23 cellular contexts compared by ENCODE assay signal in the genomic region with DNA sequence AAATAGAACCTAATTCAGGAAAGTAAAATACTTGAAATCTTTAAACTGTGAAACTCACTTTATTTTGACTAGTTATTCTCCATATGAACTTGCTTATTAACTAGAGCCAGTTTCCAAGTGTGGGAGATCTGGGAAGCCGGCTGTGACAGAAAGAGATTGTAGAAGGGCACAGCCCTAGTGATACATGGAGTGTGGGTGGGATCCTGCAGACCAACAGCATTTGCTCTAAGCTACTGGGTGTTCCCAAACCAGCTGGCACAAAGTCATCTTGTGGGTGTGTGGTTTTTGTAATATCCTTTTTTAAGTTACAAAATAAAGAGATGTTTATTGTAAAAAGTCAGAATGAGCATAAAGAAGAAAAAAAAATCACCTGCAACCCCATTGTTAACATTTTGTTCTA. TPM values are rescaled to one million over a fixed set of nuclear protein-coding genes. Genes with fewer than 3 reads are reported as not detected.
DNase-seq lines count a peak whose midpoint lies in the region; ATAC-seq, FAIRE-seq and TF ChIP-seq lines count a peak whose summit lies in the region.
"Had no signal": no experiment of that assay in that cellular context is flagged by ENCODE, and none has a peak within 500 bp of the region (broad histone marks: within the 10 kb centered on the region; RNA-seq: fewer than 3 reads in every experiment).

No MANE protein-coding gene starts in this region.

- no peak for FAIRE-seq in K562 (lab: Jason Lieb, UNC)
- FAIRE-seq: TTC549 had no signal

- WGBS in K562 (ENCODE audit: insufficient coverage, low coverage, missing lambda C conversion rate), result 17% methylated on average over 1 of the region's 1 CpG

- intact Hi-C loops in A673 (cut with micrococcal nuclease; ENCODE audit: unreplicated experiment), result no loop called here
- intact Hi-C loops in K562 (cut with micrococcal nuclease), result no loop called here
- intact Hi-C loops in left lung (cut with DNase I), result no loop called here

- H3K4me2 ChIP-seq in K562 (ENCODE audit: insufficient read depth, low read length) (no peak overlapping the region), Karpas-422 (ENCODE audit: low read depth, low read length, poor library complexity, severe bottlenecking) (no peak overlapping the region)

- ATAC-seq in K562, result no peak
- no peak for ATAC-seq in left lung
- ATAC-seq: HCT116; natural killer cell treated with Interleukin-12 subunit alpha and Interleukin-12 subunit beta and Interleukin-15 and Interleukin-18, amount 100 ng/mL, for 72 hours had no signal

- H4K20me1 ChIP-seq in K562 (replicated peaks; ENCODE audit: control insufficient read depth, insufficient read depth, low read length) (no peaks in the 10 kb centered on the region), Karpas-422 (ENCODE audit: insufficient read depth, low read depth, low read length) (no peaks in the 10 kb centered on the region)

- TF ChIP-seq POLR2A in K562 (conservative IDR thresholded peaks at IDR 0.05), result no peak

- BruUV-seq in A673 (replicated peaks; lab: Mats Ljungman, UMichigan), result no TSS peak
- BruUV-seq in K562 (replicated peaks; lab: Mats Ljungman, UMichigan), result no TSS peak

- H3K4me1 ChIP-seq in A673 (ENCODE audit: insufficient read depth, low read length, poor library complexity, severe bottlenecking), result peaks cover 10% of the 10 kb centered on the region
- peaks cover 0 to 13% of the 10 kb centered on the region in 2 experiments; a peak in 2 of 5 replicates for H3K4me1 ChIP-seq in K562 (replicated peaks in 1 of 2; ENCODE audit: control insufficient read depth in 2 of 2, insufficient read depth in 2 of 2, low read length in 2 of 2)
- peaks cover 12% of the 10 kb centered on the region for H3K4me1 ChIP-seq in Karpas-422 (ENCODE audit: low read length)
- peaks cover 0 to 15% of the 10 kb centered on the region in 2 donors for H3K4me1 ChIP-seq in left lung
- H3K4me1 ChIP-seq: parathyroid adenoma had no signal

- POLR2A ChIA-PET in A673 (lab: Charles Lee; ENCODE audit: low non-redundant PET) (no interaction called here), K562 (lab: Yijun Ruan, JAX) (interaction anchor here (0.6 kb wide), 1 partner anchor 42 kb away, joined by 4 read pairs; a partner anchor contains a TSS)

- H3K27me3 ChIP-seq in A673 (replicated peaks; ENCODE audit: insufficient read depth, low read depth, low read length, poor library complexity), result no peaks in the 10 kb centered on the region
- no peaks in the 10 kb centered on the region for H3K27me3 ChIP-seq in K562 (ENCODE audit: control insufficient read depth in 2 of 2, insufficient read depth in 2 of 2, low read length in 2 of 2)
- H3K27me3 ChIP-seq in Karpas-422 (ENCODE audit: low read length), result no peaks in the 10 kb centered on the region
- H3K27me3 ChIP-seq in left lung, result peaks cover 0 to 5% of the 10 kb centered on the region in 2 donors
- H3K27me3 ChIP-seq: sigmoid colon, suprapubic skin had no signal

- H2AFZ ChIP-seq in K562 (ENCODE audit: low read depth, low read length) (peak overlapping the region; percentile 8; the same call in 1 of the 2 replicates), Karpas-422 (ENCODE audit: low read length) (no peak overlapping the region)
- H2AFZ ChIP-seq: parathyroid adenoma had no signal

- H3K9me2 ChIP-seq in Karpas-422 (replicated peaks; ENCODE audit: insufficient read depth, low read length), result no peaks in the 10 kb centered on the region

- H3K4me3 ChIP-seq in A673 (ENCODE audit: low read depth, low read length, poor library complexity, severe bottlenecking), result no peak overlapping the region
- no peak overlapping the region for H3K4me3 ChIP-seq in K562
- H3K4me3 ChIP-seq in Karpas-422 (ENCODE audit: low read length), result no peak overlapping the region
- H3K4me3 ChIP-seq in left lung, result no peak overlapping the region
- H3K4me3 ChIP-seq: sigmoid colon, suprapubic skin had no signal

- in situ Hi-C loops in K562 (cut with MboI), result no loop called here

- H3K9ac ChIP-seq in K562 (ENCODE audit: insufficient read depth in 1 of 2, low read depth in 2 of 2, low read length in 2 of 2) (no peak overlapping the region), Karpas-422 (ENCODE audit: low read length) (no peak overlapping the region)
- H3K9ac ChIP-seq: parathyroid adenoma had no signal

- H3K9me3 ChIP-seq in A673 (ENCODE audit: low read depth, low read length, poor library complexity, severe bottlenecking) (no peaks in the 10 kb centered on the region), K562 (replicated peaks; ENCODE audit: control insufficient read depth, insufficient read depth, low read depth, low read length) (no peaks in the 10 kb centered on the region), Karpas-422 (ENCODE audit: low read length) (no peaks in the 10 kb centered on the region), left lung (no peaks in the 10 kb centered on the region)
- H3K9me3 ChIP-seq: sigmoid colon, suprapubic skin had no signal

- H3K79me2 ChIP-seq in K562 (ENCODE audit: control insufficient read depth, insufficient read depth, low read length) (peaks cover 6% of the 10 kb centered on the region; the same call in 2 of the 3 replicates), Karpas-422 (ENCODE audit: low read length) (no peaks in the 10 kb centered on the region)
- H3K79me2 ChIP-seq: parathyroid adenoma had no signal

- H3K36me3 ChIP-seq in A673 (ENCODE audit: insufficient read depth, low read length, poor library complexity, severe bottlenecking) (no peaks in the 10 kb centered on the region), K562 (ENCODE audit: control insufficient read depth, insufficient read depth, low read length) (no peaks in the 10 kb centered on the region), Karpas-422 (ENCODE audit: insufficient read depth, low read length) (no peaks in the 10 kb centered on the region), left lung (no peaks in the 10 kb centered on the region)
- H3K36me3 ChIP-seq: sigmoid colon, suprapubic skin had no signal

- no peak for TF ChIP-seq RAD21 in K562 (CRISPR knock-in tag; conservative IDR thresholded peaks at IDR 0.05 in 1 of 2, IDR thresholded peaks at IDR 0.05 in 1 of 2)

- peak; percentile 19 for DNase-seq in A673 (ENCODE audit: low spot score)
- peak; percentile 52 for DNase-seq in GM03348 (ENCODE audit: low spot score)
- no peak for DNase-seq in K562 (ENCODE audit: extremely low read depth in 1 of 4, low spot score in 3 of 4)
- peak; percentile 18 for DNase-seq in middle frontal gyrus (ENCODE audit: extremely low spot score, low spot score)
- no peak for DNase-seq in Karpas-422
- no peak for DNase-seq in left lung
- no peak for DNase-seq in SIG-M5 (lab: John Stamatoyannopoulos, UW)
- no peak for DNase-seq in stimulated activated naive CD4-positive, alpha-beta T cell (lab: John Stamatoyannopoulos, UW)
- DNase-seq: activated CD4-positive, alpha-beta T cell treated with anti-CD3 and anti-CD28 coated beads, Interleukin-2, amount 10 ng/mL, durations not matched to agents 24 days and 14 days; CD4-positive, alpha-beta memory T cell; DMS53; effector CD8-positive, alpha-beta T cell; GDM1; glutamatergic neuron; kidney glomerular epithelial cell; NCI-H2171; NCI-H526; sigmoid colon had no signal

- no peak for TF ChIP-seq CTCF in A673 (conservative IDR thresholded peaks at IDR 0.05; ENCODE audit: low read depth, low read length)
- TF ChIP-seq CTCF in K562 (IDR thresholded peaks at IDR 0.05 in 2 of 3, conservative IDR thresholded peaks at IDR 0.05 in 1 of 3; ENCODE audit: insufficient read depth in 2 of 3, low read depth in 1 of 3, low read length in 3 of 3), result no peak
- no peak for TF ChIP-seq CTCF in left lung (IDR thresholded peaks at IDR 0.05)

- CTCF ChIA-PET in A673 (lab: Charles Lee), result no interaction called here
- CTCF ChIA-PET in K562 (lab: Yijun Ruan, JAX; ENCODE audit: low intra/inter-chr PET ratio), result no interaction called here

- no peak for TF ChIP-seq EP300 in K562 (IDR thresholded peaks at IDR 0.05; ENCODE audit: low read length)

- H3K27ac ChIP-seq in A673 (ENCODE audit: low read depth, low read length, poor library complexity, severe bottlenecking) (no peak overlapping the region), K562 (ENCODE audit: extremely low read depth, low read depth, low read length) (no peak overlapping the region), Karpas-422 (ENCODE audit: low read length) (no peak overlapping the region), left lung (no peak overlapping the region)
- H3K27ac ChIP-seq: parathyroid adenoma, sigmoid colon, suprapubic skin had no signal

- H3K9me1 ChIP-seq in K562 (ENCODE audit: control insufficient read depth, insufficient read depth, low read length), result no peaks in the 10 kb centered on the region

RNA-seq across cellular contexts. Expression of a gene that starts 3.4 kb away (rescaled TPM):
- total RNA-seq in A673 (2021) (5.2 and 6.4 TPM in 2 replicates), K562 (2014; rRNA removed) (2.7 and 3.1 TPM in 2 replicates), K562 (2014; rRNA removed; fragmentation: Illumina TruSeq; extraction: Trizol) (3.5 and 5.6 TPM in 2 replicates), K562 (2015; rRNA removed; fragmentation: Illumina TruSeq; extraction: Trizol) (3.2 and 3.7 TPM in 2 replicates), K562 (2021) (3.5 and 4.7 TPM in 2 replicates), left lung (1 to 10 TPM; 4.2 to 5.9 TPM)
- 1.3 and 2.0 TPM in 2 replicates for total RNA-seq in K562 (2011; cell fraction: chromatin; rRNA removed; ENCODE audit: low replicate concordance)
- 1.1 and 1.2 TPM in 2 replicates for total RNA-seq in K562 (2011; cell fraction: nucleolus; rRNA removed)
- 2.1 and 2.4 TPM in 2 replicates for total RNA-seq in K562 (2011; cell fraction: nucleoplasm; rRNA removed)
- polyA plus RNA-seq in K562 (2011; rRNA removed) (4.8 and 6.3 TPM in 2 replicates), K562 (2014; fragmentation: Illumina TruSeq; extraction: Trizol) (1.2 and 1.6 TPM in 2 replicates), K562 (2014; fragmentation: Nextera tagmentation; extraction: Ambion mirVana) (1 to 10 TPM; 2.7 to 3.1 TPM), K562 (2014; rRNA removed) (2.0 and 2.7 TPM in 2 replicates)
- 1.3 and 3.1 TPM in 2 replicates for polyA plus RNA-seq in K562 (2011; cell fraction: cytosol; rRNA removed)
- 0.97 and 1.2 TPM in 2 replicates for polyA plus RNA-seq in K562 (2011; cell fraction: nucleus; rRNA removed)
- 1.0 and 2.1 TPM in 2 replicates for polyA plus RNA-seq in K562 (2012)
- 5.7 and 6.0 TPM in 2 replicates for polyA minus RNA-seq in K562 (2011; rRNA and poly(A)+ RNA removed)
- polyA minus RNA-seq in K562 (2011; cell fraction: cytosol; rRNA and poly(A)+ RNA removed), result 2.2 and 2.6 TPM in 2 replicates
- 0.67 and 2.0 TPM in 2 replicates for polyA minus RNA-seq in K562 (2011; cell fraction: nucleus; rRNA and poly(A)+ RNA removed)
- 0.04 and 0.26 TPM in 2 replicates for total RNA-seq in Karpas-422 (2014; rRNA removed; shearing (Covaris generic); ENCODE audit: low replicate concordance)

RNA-seq across cellular contexts. Expression of a gene that starts 42.3 kb away (rescaled TPM):
- total RNA-seq in A673 (2021) (55.3 and 62.0 TPM in 2 replicates), K562 (2014; rRNA removed) (24.5 and 26.2 TPM in 2 replicates), K562 (2014; rRNA removed; fragmentation: Illumina TruSeq; extraction: Trizol) (61.1 and 70.5 TPM in 2 replicates), K562 (2015; rRNA removed; fragmentation: Illumina TruSeq; extraction: Trizol) (53.8 and 54.4 TPM in 2 replicates), K562 (2021) (38.5 and 46.8 TPM in 2 replicates), left lung (10 to 100 TPM; 13.3 to 15.5 TPM)
- 79.4 and 89.0 TPM in 2 replicates for total RNA-seq in K562 (2011; cell fraction: chromatin; rRNA removed; ENCODE audit: low replicate concordance)
- total RNA-seq in K562 (2011; cell fraction: nucleolus; rRNA removed), result 48.5 and 56.7 TPM in 2 replicates
- 55.7 and 81.4 TPM in 2 replicates for total RNA-seq in K562 (2011; cell fraction: nucleoplasm; rRNA removed)
- polyA plus RNA-seq in K562 (2011; rRNA removed) (40.1 and 51.1 TPM in 2 replicates), K562 (2014; fragmentation: Illumina TruSeq; extraction: Trizol) (39.2 and 43.7 TPM in 2 replicates), K562 (2014; fragmentation: Nextera tagmentation; extraction: Ambion mirVana) (10 to 100 TPM; 71.0 to 78.2 TPM), K562 (2014; rRNA removed) (29.6 and 34.2 TPM in 2 replicates)
- polyA plus RNA-seq in K562 (2011; cell fraction: cytosol; rRNA removed), result 19.4 and 22.3 TPM in 2 replicates
- 39.0 and 39.6 TPM in 2 replicates for polyA plus RNA-seq in K562 (2011; cell fraction: nucleus; rRNA removed)
- polyA plus RNA-seq in K562 (2012), result 19.6 and 24.1 TPM in 2 replicates
- 57.8 and 64.5 TPM in 2 replicates for polyA minus RNA-seq in K562 (2011; rRNA and poly(A)+ RNA removed)
- polyA minus RNA-seq in K562 (2011; cell fraction: cytosol; rRNA and poly(A)+ RNA removed), result 19.7 and 22.8 TPM in 2 replicates
- 54.1 and 81.1 TPM in 2 replicates for polyA minus RNA-seq in K562 (2011; cell fraction: nucleus; rRNA and poly(A)+ RNA removed)
- 16.8 and 40.6 TPM in 2 replicates for total RNA-seq in Karpas-422 (2014; rRNA removed; shearing (Covaris generic); ENCODE audit: low replicate concordance)

RNA-seq across cellular contexts. Expression of a gene that starts 43.7 kb away (rescaled TPM):
- total RNA-seq in A673 (2021) (153 and 177 TPM in 2 replicates), K562 (2014; rRNA removed) (39.7 and 43.9 TPM in 2 replicates), K562 (2014; rRNA removed; fragmentation: Illumina TruSeq; extraction: Trizol) (120 and 136 TPM in 2 replicates), K562 (2015; rRNA removed; fragmentation: Illumina TruSeq; extraction: Trizol) (91.0 and 99.2 TPM in 2 replicates), K562 (2021) (86.6 and 88.7 TPM in 2 replicates), left lung (100 to 1,000 TPM; 119 to 128 TPM)
- total RNA-seq in K562 (2011; cell fraction: chromatin; rRNA removed; ENCODE audit: low replicate concordance), result 95.8 and 462 TPM in 2 replicates
- 43.0 and 60.9 TPM in 2 replicates for total RNA-seq in K562 (2011; cell fraction: nucleolus; rRNA removed)
- total RNA-seq in K562 (2011; cell fraction: nucleoplasm; rRNA removed), result 111 and 144 TPM in 2 replicates
- polyA plus RNA-seq in K562 (2011; rRNA removed) (120 and 153 TPM in 2 replicates), K562 (2014; fragmentation: Illumina TruSeq; extraction: Trizol) (78.2 and 89.6 TPM in 2 replicates), K562 (2014; fragmentation: Nextera tagmentation; extraction: Ambion mirVana) (10 to 100 TPM; 34.0 to 35.1 TPM), K562 (2014; rRNA removed) (56.7 and 60.5 TPM in 2 replicates)
- 39.5 and 56.7 TPM in 2 replicates for polyA plus RNA-seq in K562 (2011; cell fraction: cytosol; rRNA removed)
- polyA plus RNA-seq in K562 (2011; cell fraction: nucleus; rRNA removed), result 70.5 and 141 TPM in 2 replicates
- polyA plus RNA-seq in K562 (2012), result 60.8 and 92.5 TPM in 2 replicates
- polyA minus RNA-seq in K562 (2011; rRNA and poly(A)+ RNA removed), result 194 and 201 TPM in 2 replicates
- 31.1 and 55.4 TPM in 2 replicates for polyA minus RNA-seq in K562 (2011; cell fraction: cytosol; rRNA and poly(A)+ RNA removed)
- 74.7 and 132 TPM in 2 replicates for polyA minus RNA-seq in K562 (2011; cell fraction: nucleus; rRNA and poly(A)+ RNA removed)
- not detected in 2 replicates for total RNA-seq in Karpas-422 (2014; rRNA removed; shearing (Covaris generic); ENCODE audit: low replicate concordance)

Comparison
In these comparisons a context has a peak if more than half of its experiments do, and no peak if none do; other contexts are left out.
1. DNase-seq: peak in A673 (single experiment), GM03348 (single experiment) and middle frontal gyrus (single experiment); none in K562 (0 of 4), Karpas-422 (single experiment), left lung (0 of 2), SIG-M5 (single experiment) and stimulated activated naive CD4-positive, alpha-beta T cell (0 of 6).
2. RNA of a gene that starts 43.7 kb away (total RNA-seq): 153 to 177 TPM in A673, 119 to 128 TPM in left lung and 39.7 to 462 TPM in K562; not detected in Karpas-422; every median in the first group is over 10 times any median in the second.